24 cellular contexts compared by ENCODE assay signal in genomic region chr1:119935373-119935772, GRCh38.
"Had no signal": no experiment of that assay in that cellular context is flagged by ENCODE, and none has a peak within 500 bp of the region (broad histone marks: within the 10 kb centered on the region; RNA-seq: fewer than 3 reads in every experiment).

No MANE protein-coding gene starts in this region.

- H3K4me1 Mint-ChIP-seq: immature natural killer cell had no signal

- H3K27ac Mint-ChIP-seq: activated CD4-positive, alpha-beta memory T cell treated with anti-CD3 and anti-CD28 coated beads for 36 hours; activated T-helper 1 cell treated with anti-CD3 and anti-CD28 coated beads, Interleukin-12 subunit alpha, Interleukin-12 subunit beta, Interleukin-2, Interleukin-4 antibody, amounts not matched to agents 30 ng/mL and 10 ng/mL and 1 ng/mL, durations not matched to agents 14 hours and 24 hours and 36 hours; natural killer cell treated with Interleukin-12 subunit alpha and Interleukin-12 subunit beta and Interleukin-15 and Interleukin-18, amount 100 ng/mL, for 72 hours had no signal

- H3K4me3 Mint-ChIP-seq: activated CD4-positive, alpha-beta memory T cell treated with anti-CD3 and anti-CD28 coated beads for 36 hours; activated T-helper 1 cell treated with anti-CD3 and anti-CD28 coated beads, Interleukin-12 subunit alpha, Interleukin-12 subunit beta, Interleukin-2, Interleukin-4 antibody, amounts not matched to agents 30 ng/mL and 10 ng/mL and 1 ng/mL, durations not matched to agents 14 hours and 24 hours and 36 hours; immature natural killer cell; natural killer cell treated with Interleukin-12 subunit alpha and Interleukin-12 subunit beta and Interleukin-15 and Interleukin-18, amount 100 ng/mL, for 72 hours; T-helper 1 cell treated with Interleukin-12 subunit alpha and Interleukin-12 subunit beta and Interleukin-4 antibody, amounts not matched to agents 30 μg/mL and 1 μg/mL, for 36 hours had no signal

- DNase-seq: activated CD4-positive, alpha-beta memory T cell treated with anti-CD3 and anti-CD28 coated beads for 36 hours; activated CD4-positive, alpha-beta T cell treated with anti-CD3 and anti-CD28 coated beads for 4 hours; activated CD8-positive, alpha-beta memory T cell treated with anti-CD3 and anti-CD28 coated beads, Interleukin-2, amount 50 U/mL, for 4 hours; activated gamma-delta T cell treated with Interleukin-2 at 50 U/mL for 16 hours; activated naive CD4-positive, alpha-beta T cell treated with anti-CD3 and anti-CD28 coated beads, Interleukin-2, amount 50 U/mL, for 16 hours; activated T-cell treated with anti-CD3 and anti-CD28 coated beads, Interleukin-2, amount 50 U/mL, for 1 hour; amniotic stem cell; dermis blood vessel endothelial cell; effector CD4-positive, alpha-beta T cell; foreskin keratinocyte; immature natural killer cell; kidney; mucosa of descending colon; posterior cingulate gyrus; right cardiac atrium; stimulated activated CD4-positive, alpha-beta T cell treated with anti-CD3 and anti-CD28 coated beads, Interleukin-15, amount 100 ng/mL, for 24 hours; stimulated activated CD4-positive, alpha-beta T cell treated with anti-CD3 and anti-CD28 coated beads, Interleukin-2, amount 100 ng/mL, for 24 hours; stimulated activated naive CD4-positive, alpha-beta T cell; T-helper 9 cell; tibial artery; upper lobe of right lung had no signal

- ATAC-seq: foreskin keratinocyte; mucosa of descending colon; natural killer cell treated with Interleukin-12 subunit alpha and Interleukin-12 subunit beta and Interleukin-15 and Interleukin-18, amount 100 ng/mL, for 72 hours; right cardiac atrium; upper lobe of right lung had no signal

- H3K27me3 Mint-ChIP-seq: activated CD4-positive, alpha-beta memory T cell treated with anti-CD3 and anti-CD28 coated beads for 36 hours; natural killer cell treated with Interleukin-12 subunit alpha and Interleukin-12 subunit beta and Interleukin-15 and Interleukin-18, amount 100 ng/mL, for 72 hours had no signal
